Comparison of ENCODE assay signal across 12 cellular contexts in genomic region chr22:42075277-42075676, GRCh38. TPM values are rescaled to one million over a fixed set of nuclear protein-coding genes. Genes with fewer than 3 reads are reported as not detected.
DNase-seq lines count a peak whose midpoint lies in the region; ATAC-seq and TF ChIP-seq lines count a peak whose summit lies in the region.
"Had no signal": no experiment of that assay in that cellular context is flagged by ENCODE, and none has a peak within 500 bp of the region (broad histone marks: within the 10 kb centered on the region; RNA-seq: fewer than 3 reads in every experiment).

No MANE protein-coding gene starts in this region.

- no peaks in the 10 kb centered on the region for H3K27me3 Mint-ChIP-seq in T-helper 1 cell treated with Interleukin-12 subunit alpha and Interleukin-12 subunit beta and Interleukin-4 antibody, amounts not matched to agents 30 μg/mL and 1 μg/mL, for 36 hours (ENCODE audit: low read depth)
- no peaks in the 10 kb centered on the region for H3K27me3 Mint-ChIP-seq in activated T-helper 17 cell treated with anti-CD3 and anti-CD28 coated beads, Interleukin-2, amount 50 U/mL, for 72 hours
- H3K27me3 Mint-ChIP-seq in stimulated activated naive CD8-positive, alpha-beta T cell treated with anti-CD3 and anti-CD28 coated beads, Interleukin-15, amount 100 ng/mL, for 72 hours: no peaks in the 10 kb centered on the region
- H3K27me3 Mint-ChIP-seq: stimulated activated naive B cell treated with anti-CD40 and anti-IgM and Interleukin-4, amounts not matched to agents 10 μg/mL and 1 μg/mL and 100 μg/mL, for 72 hours had no signal

- H3K9me3 Mint-ChIP-seq in T-helper 1 cell treated with Interleukin-12 subunit alpha and Interleukin-12 subunit beta and Interleukin-4 antibody, amounts not matched to agents 30 μg/mL and 1 μg/mL, for 36 hours: no peaks in the 10 kb centered on the region
- no peaks in the 10 kb centered on the region for H3K9me3 Mint-ChIP-seq in activated T-helper 17 cell treated with anti-CD3 and anti-CD28 coated beads, Interleukin-2, amount 50 U/mL, for 72 hours
- H3K9me3 Mint-ChIP-seq in stimulated activated naive CD8-positive, alpha-beta T cell treated with anti-CD3 and anti-CD28 coated beads, Interleukin-15, amount 100 ng/mL, for 72 hours: no peaks in the 10 kb centered on the region
- H3K9me3 Mint-ChIP-seq: stimulated activated naive B cell treated with anti-CD40 and anti-IgM and Interleukin-4, amounts not matched to agents 10 μg/mL and 1 μg/mL and 100 μg/mL, for 72 hours had no signal

- no peaks in the 10 kb centered on the region for H3K27me3 ChIP-seq in left lung

- peaks cover 29 to 56% of the 10 kb centered on the region in 2 donors for H3K4me1 ChIP-seq in left lung

- H3K4me3 ChIP-seq in left lung: peak overlapping the region; percentile 65 to 72

- H3K27ac Mint-ChIP-seq in T-helper 1 cell treated with Interleukin-12 subunit alpha and Interleukin-12 subunit beta and Interleukin-4 antibody, amounts not matched to agents 30 μg/mL and 1 μg/mL, for 36 hours: peak overlapping the region; percentile 76
- peak overlapping the region; percentile 78 for H3K27ac Mint-ChIP-seq in activated T-helper 17 cell treated with anti-CD3 and anti-CD28 coated beads, Interleukin-2, amount 50 U/mL, for 72 hours
- H3K27ac Mint-ChIP-seq in stimulated activated naive CD8-positive, alpha-beta T cell treated with anti-CD3 and anti-CD28 coated beads, Interleukin-15, amount 100 ng/mL, for 72 hours: no peak overlapping the region

- H3K27ac ChIP-seq in left lung: peak overlapping the region; percentile 83 to 93

- H3K4me3 Mint-ChIP-seq in T-helper 1 cell treated with Interleukin-12 subunit alpha and Interleukin-12 subunit beta and Interleukin-4 antibody, amounts not matched to agents 30 μg/mL and 1 μg/mL, for 36 hours: peak overlapping the region; percentile 54
- H3K4me3 Mint-ChIP-seq in activated T-helper 17 cell treated with anti-CD3 and anti-CD28 coated beads, Interleukin-2, amount 50 U/mL, for 72 hours: peak overlapping the region; percentile 74
- H3K4me3 Mint-ChIP-seq in stimulated activated naive CD8-positive, alpha-beta T cell treated with anti-CD3 and anti-CD28 coated beads, Interleukin-15, amount 100 ng/mL, for 72 hours: peak overlapping the region; percentile 76 to 79

- H3K36me3 Mint-ChIP-seq in T-helper 1 cell treated with Interleukin-12 subunit alpha and Interleukin-12 subunit beta and Interleukin-4 antibody, amounts not matched to agents 30 μg/mL and 1 μg/mL, for 36 hours (ENCODE audit: low read depth): peaks cover 2% of the 10 kb centered on the region
- H3K36me3 Mint-ChIP-seq in activated T-helper 17 cell treated with anti-CD3 and anti-CD28 coated beads, Interleukin-2, amount 50 U/mL, for 72 hours (ENCODE audit: low read depth): peaks cover 18% of the 10 kb centered on the region

- no peaks in the 10 kb centered on the region for H3K9me3 ChIP-seq in left lung

- DNase-seq in T-helper 1 cell (no peak), left lung (no peak), NOMO-1 treated with DMSO at 0.1 percent for 48 hours (lab: John Stamatoyannopoulos, UW; ENCODE audit: unreplicated experiment) (no peak), OCI-M2 (lab: John Stamatoyannopoulos, UW; ENCODE audit: unreplicated experiment) (no peak)
- no peak for DNase-seq in stimulated activated naive CD8-positive, alpha-beta T cell treated with anti-CD3 and anti-CD28 coated beads, Interleukin-15, amount 100 ng/mL, for 72 hours
- DNase-seq: 8988T; NCI-H82; stimulated activated naive B cell treated with anti-CD40 and anti-IgM and Interleukin-4, amounts not matched to agents 10 μg/mL and 1 μg/mL and 100 μg/mL, for 72 hours had no signal

- intact Hi-C loops in left lung (cut with DNase I): no loop called here

- H3K36me3 ChIP-seq in left lung: peaks cover 0 to 22% of the 10 kb centered on the region in 2 donors

- no peak for TF ChIP-seq CTCF in left lung (IDR thresholded peaks at IDR 0.05)

- ATAC-seq in activated T-helper 17 cell treated with anti-CD3 and anti-CD28 coated beads, Interleukin-2, amount 50 U/mL, for 72 hours (replicated peaks): no peak
- ATAC-seq in left lung (no peak), HG02885 (IDR thresholded peaks at IDR 0.05; ENCODE audit: poor library complexity, unreplicated experiment) (no peak)
- no peak for ATAC-seq in stimulated activated naive CD8-positive, alpha-beta T cell treated with anti-CD3 and anti-CD28 coated beads, Interleukin-15, amount 100 ng/mL, for 72 hours
- ATAC-seq: sciatic nerve; stimulated activated naive B cell treated with anti-CD40 and anti-IgM and Interleukin-4, amounts not matched to agents 10 μg/mL and 1 μg/mL and 100 μg/mL, for 72 hours had no signal

- H3K4me1 Mint-ChIP-seq in T-helper 1 cell treated with Interleukin-12 subunit alpha and Interleukin-12 subunit beta and Interleukin-4 antibody, amounts not matched to agents 30 μg/mL and 1 μg/mL, for 36 hours (ENCODE audit: low read depth): peaks cover 32% of the 10 kb centered on the region
- peaks cover 15% of the 10 kb centered on the region for H3K4me1 Mint-ChIP-seq in activated T-helper 17 cell treated with anti-CD3 and anti-CD28 coated beads, Interleukin-2, amount 50 U/mL, for 72 hours
- H3K4me1 Mint-ChIP-seq in stimulated activated naive CD8-positive, alpha-beta T cell treated with anti-CD3 and anti-CD28 coated beads, Interleukin-15, amount 100 ng/mL, for 72 hours: peaks cover 55% of the 10 kb centered on the region

RNA-seq across cellular contexts. Expression of gene PHETA2, which starts 1.2 kb away (rescaled TPM):
- 1 to 10 TPM; 2.5 to 3.4 TPM for total RNA-seq in activated T-helper 17 cell treated with anti-CD3 and anti-CD28 coated beads, Interleukin-2, amount 50 U/mL, for 72 hours
- total RNA-seq in left lung: 10 to 100 TPM; 18.7 to 20.4 TPM

RNA-seq across cellular contexts. Expression of gene SMDT1, which starts 4.2 kb away (rescaled TPM):
- 10 to 100 TPM; 34.7 to 66.2 TPM for total RNA-seq in activated T-helper 17 cell treated with anti-CD3 and anti-CD28 coated beads, Interleukin-2, amount 50 U/mL, for 72 hours
- 10 to 100 TPM; 73.2 to 94.6 TPM for total RNA-seq in left lung

RNA-seq across cellular contexts. Expression of gene NAGA, which starts 4.7 kb away (rescaled TPM):
- total RNA-seq in activated T-helper 17 cell treated with anti-CD3 and anti-CD28 coated beads, Interleukin-2, amount 50 U/mL, for 72 hours: 10 to 100 TPM; 30.7 to 34.8 TPM
- 10 to 100 TPM; 30.5 to 35.6 TPM for total RNA-seq in left lung

RNA-seq across cellular contexts. Expression of gene NDUFA6, which starts 15.3 kb away (rescaled TPM):
- total RNA-seq in activated T-helper 17 cell treated with anti-CD3 and anti-CD28 coated beads, Interleukin-2, amount 50 U/mL, for 72 hours: 10 to 100 TPM; 59.1 to 81.7 TPM
- total RNA-seq in left lung: 10 to 100 TPM; 64.8 to 69.7 TPM

RNA-seq across cellular contexts. Expression of gene CYP2D6, which starts 55.3 kb away (rescaled TPM):
- total RNA-seq in activated T-helper 17 cell treated with anti-CD3 and anti-CD28 coated beads, Interleukin-2, amount 50 U/mL, for 72 hours: 1 to 10 TPM; 5.5 to 6.3 TPM
- 1 to 10 TPM in 1 of 2 donors, under 1 TPM in 1; 0.96 to 1.1 TPM for total RNA-seq in left lung

Comparison
In these comparisons a context has a peak if more than half of its experiments do, and no peak if none do; other contexts are left out.
1. H3K27ac Mint-ChIP-seq: peak in T-helper 1 cell treated with Interleukin-12 subunit alpha and Interleukin-12 subunit beta and Interleukin-4 antibody, amounts not matched to agents 30 μg/mL and 1 μg/mL, for 36 hours (single experiment) and activated T-helper 17 cell treated with anti-CD3 and anti-CD28 coated beads, Interleukin-2, amount 50 U/mL, for 72 hours (single experiment); none in stimulated activated naive CD8-positive, alpha-beta T cell treated with anti-CD3 and anti-CD28 coated beads, Interleukin-15, amount 100 ng/mL, for 72 hours (0 of 2).
2. RNA of gene PHETA2, which starts 1.2 kb away (total RNA-seq): 18.7 to 20.4 TPM in left lung; 2.5 to 3.4 TPM in activated T-helper 17 cell treated with anti-CD3 and anti-CD28 coated beads, Interleukin-2, amount 50 U/mL, for 72 hours; every median in the first group is over 4 times any median in the second.
3. Peak in every context shown above with its lines, with median percentiles within 50 percentile points of each other: H3K4me3 Mint-ChIP-seq.